Comparison of ENCODE assay signal across 27 cellular contexts in the genomic region with DNA sequence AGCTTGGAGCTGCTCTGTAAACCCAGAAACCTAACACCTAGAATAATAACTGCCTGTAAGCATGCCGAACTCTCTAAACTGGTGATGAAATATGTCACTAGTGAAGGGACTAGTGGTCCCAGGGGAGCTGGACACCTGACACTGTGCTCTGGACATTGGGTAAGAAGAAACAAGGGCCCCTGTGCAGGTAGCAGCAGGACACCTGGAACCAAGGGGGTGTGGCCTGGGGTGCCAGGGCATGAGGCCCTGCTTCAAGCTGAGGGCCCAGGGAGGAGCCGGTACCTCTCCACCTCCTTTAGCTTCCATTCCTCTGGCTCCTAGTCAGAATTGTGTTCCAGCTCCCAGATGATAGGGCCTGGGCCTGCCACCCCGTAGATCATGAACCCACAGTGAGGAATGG.
DNase-seq lines count a peak whose midpoint lies in the region; FAIRE-seq and TF ChIP-seq lines count a peak whose summit lies in the region.
"Had no signal": no experiment of that assay in that cellular context is flagged by ENCODE, and none has a peak within 500 bp of the region (broad histone marks: within the 10 kb centered on the region; RNA-seq: fewer than 3 reads in every experiment).

No MANE protein-coding gene starts in this region.

- H2BK5ac ChIP-seq in H1 (ENCODE audit: low read depth, low read length): no peak overlapping the region

- DNase-seq in chondrocyte (ENCODE audit: low spot score): peak; percentile 64
- no peak for DNase-seq in H1 (ENCODE audit: low read depth in 1 of 2, low spot score in 2 of 2)
- DNase-seq in spleen: peak; percentile 42
- DNase-seq in activated T-cell treated with anti-CD3 and anti-CD28 coated beads, Interleukin-2, amount 50 U/mL, for 1 hour: no peak
- no peak for DNase-seq in activated T-cell treated with anti-CD3 and anti-CD28 coated beads for 4 hours
- DNase-seq in small intestine: no peak
- DNase-seq: 8988T; ACHN; BE2C; C1 segment of cervical spinal cord; CD4-positive, alpha-beta memory T cell; CD4-positive, CD25-positive, alpha-beta regulatory T cell; CD8-positive, alpha-beta memory T cell; COR-L47; DMS 273 treated with DMSO at 0.1 percent for 48 hours; DMS153; DMS53; DMS79; DND-41; EL; GDM1 had no signal

- H3K4me3 ChIP-seq in H1 (ENCODE audit: extremely low read depth in 1 of 4, insufficient read depth in 2 of 4, low read depth in 3 of 4, low read length in 4 of 4) (no peak overlapping the region), spleen (no peak overlapping the region), small intestine (ENCODE audit: low read depth in 1 of 2, low read length in 2 of 2) (no peak overlapping the region)
- H3K4me3 ChIP-seq: BLaER1, GM12878 had no signal

- no peak overlapping the region for H2BK20ac ChIP-seq in H1 (ENCODE audit: low read length)

- H3K4me1 ChIP-seq in H1 (replicated peaks in 1 of 4; ENCODE audit: control insufficient read depth in 3 of 4, insufficient read depth in 4 of 4, low read length in 3 of 4) (no peaks in the 10 kb centered on the region), spleen (no peaks in the 10 kb centered on the region), small intestine (ENCODE audit: control insufficient read depth in 2 of 2, insufficient read depth in 1 of 2, low read depth in 1 of 2, low read length in 1 of 2) (no peaks in the 10 kb centered on the region)
- H3K4me1 ChIP-seq: BE2C, BLaER1 had no signal

- H3K79me2 ChIP-seq in H1 (ENCODE audit: control insufficient read depth in 1 of 2, insufficient read depth in 2 of 2, low read length in 2 of 2): no peaks in the 10 kb centered on the region

- no peak for FAIRE-seq in H1 (lab: Jason Lieb, UNC)
- FAIRE-seq in small intestine (lab: Jason Lieb, UNC): no peak
- FAIRE-seq: A204.1, GM12878, GM12892, GM18507 had no signal

- H2BK12ac ChIP-seq in H1 (ENCODE audit: low read depth, low read length): no peak overlapping the region

- H3K18ac ChIP-seq in H1 (ENCODE audit: extremely low read depth, low read length): no peak overlapping the region

- H3K9me3 Mint-ChIP-seq in chondrocyte (ENCODE audit: low read depth): peaks cover 25% of the 10 kb centered on the region

- H3K4me1 Mint-ChIP-seq in chondrocyte (ENCODE audit: low read depth): no peaks in the 10 kb centered on the region
- H3K4me1 Mint-ChIP-seq: CD14-positive monocyte; CD4-positive, alpha-beta memory T cell; CD4-positive, CD25-positive, alpha-beta regulatory T cell; CD8-positive, alpha-beta memory T cell had no signal

- TF ChIP-seq EP300 in H1 (IDR thresholded peaks at IDR 0.05; ENCODE audit: borderline replicate concordance in 1 of 2, low read depth in 2 of 2, low read length in 2 of 2): no peak

- H3K9ac ChIP-seq in H1 (replicated peaks in 1 of 4; ENCODE audit: extremely low read depth in 1 of 4, low read depth in 3 of 4, low read length in 3 of 4): no peak overlapping the region
- H3K9ac ChIP-seq: BLaER1 had no signal

- intact Hi-C loops in spleen (cut with DNase I; ENCODE audit: low total_unique reads): no loop called here

- no peaks in the 10 kb centered on the region for H3K36me3 ChIP-seq in H1 (ENCODE audit: control insufficient read depth in 2 of 4, insufficient read depth in 4 of 4, low read length in 3 of 4)
- H3K36me3 ChIP-seq in spleen: no peaks in the 10 kb centered on the region
- no peaks in the 10 kb centered on the region for H3K36me3 ChIP-seq in small intestine (ENCODE audit: control insufficient read depth in 2 of 2, insufficient read depth in 2 of 2, low read length in 2 of 2)
- H3K36me3 ChIP-seq: BE2C, BLaER1 had no signal

- no peak overlapping the region for H4K5ac ChIP-seq in H1 (ENCODE audit: insufficient read length, low read depth, low read length)

- no peak overlapping the region for H2AFZ ChIP-seq in H1 (ENCODE audit: low read length)

- no peak overlapping the region for H2BK15ac ChIP-seq in H1 (ENCODE audit: low read length)

- no peak overlapping the region for H3K27ac ChIP-seq in H1 (ENCODE audit: low read depth, low read length)
- H3K27ac ChIP-seq in spleen: no peak overlapping the region
- H3K27ac ChIP-seq in small intestine (ENCODE audit: low read depth in 1 of 2, low read length in 1 of 2): no peak overlapping the region
- H3K27ac ChIP-seq: BLaER1 had no signal

- H4K8ac ChIP-seq in H1 (ENCODE audit: extremely low read depth, insufficient read depth, low read length): peak overlapping the region; percentile 0; the same call in 1 of the 2 replicates

- CTCF ChIA-PET in H1 (lab: Charles Lee; ENCODE audit: partially characterized antibody): interaction anchor here (1.5 to 3.8 kb wide), 2 partner anchors 17 to 18 kb away, joined by 5 to 13 read pairs; no protein-coding TSS in a partner anchor

- no peaks in the 10 kb centered on the region for H4K20me1 ChIP-seq in H1 (replicated peaks in 1 of 2; ENCODE audit: control insufficient read depth in 1 of 2, insufficient read depth in 2 of 2, low read length in 2 of 2)
- H4K20me1 ChIP-seq: BLaER1 had no signal

- TF ChIP-seq RAD21 in H1 (IDR thresholded peaks at IDR 0.05 in 1 of 2, conservative IDR thresholded peaks at IDR 0.05 in 1 of 2; ENCODE audit: low read depth in 2 of 2, low read length in 2 of 2): no peak

- H3K4ac ChIP-seq in H1 (replicated peaks; ENCODE audit: insufficient read length, low read depth, low read length): no peak overlapping the region

- H3K27me3 ChIP-seq in H1 (replicated peaks in 1 of 4; ENCODE audit: control insufficient read depth in 3 of 4, extremely low read depth in 1 of 4, insufficient read depth in 3 of 4, low read length in 3 of 4): no peaks in the 10 kb centered on the region
- no peaks in the 10 kb centered on the region for H3K27me3 ChIP-seq in spleen (replicated peaks in 1 of 7)
- H3K27me3 ChIP-seq in small intestine (ENCODE audit: control insufficient read depth in 2 of 2, insufficient read depth in 2 of 2, low read length in 2 of 2): no peaks in the 10 kb centered on the region
- H3K27me3 ChIP-seq: BE2C, BLaER1 had no signal

- H3K14ac ChIP-seq in H1 (ENCODE audit: insufficient read length): no peak overlapping the region

- H3K9me3 ChIP-seq in H1 (ENCODE audit: insufficient read depth in 2 of 2, low read depth in 1 of 2, low read length in 1 of 2): peaks cover 14 to 23% of the 10 kb centered on the region in 2 experiments; a peak in 3 of 4 replicates
- peaks cover 0 to 33% (median 23%) of the 10 kb centered on the region in 8 donors for H3K9me3 ChIP-seq in spleen
- peaks cover 3% of the 10 kb centered on the region for H3K9me3 ChIP-seq in small intestine (ENCODE audit: control insufficient read depth, low read depth)

- peaks cover 2% of the 10 kb centered on the region for H3K27me3 Mint-ChIP-seq in chondrocyte (ENCODE audit: low read depth)
- H3K27me3 Mint-ChIP-seq: CD4-positive, CD25-positive, alpha-beta regulatory T cell had no signal

- no peak overlapping the region for H3K23ac ChIP-seq in H1 (ENCODE audit: insufficient read length)

- no peaks in the 10 kb centered on the region for H3K79me1 ChIP-seq in H1 (ENCODE audit: low read depth, low read length)

- TF ChIP-seq CTCF in chondrocyte (IDR thresholded peaks at IDR 0.05) (no peak), H1 (IDR thresholded peaks at IDR 0.05; ENCODE audit: control extremely low read depth in 1 of 3, insufficient read depth in 1 of 3, low read depth in 1 of 3, low read length in 3 of 3) (no peak), spleen (IDR thresholded peaks at IDR 0.05 in 8 of 11, conservative IDR thresholded peaks at IDR 0.05 in 3 of 11) (no peak)

- POLR2A ChIA-PET in H1 (lab: Charles Lee; ENCODE audit: partially characterized antibody): no interaction called here

- H3K4me3 Mint-ChIP-seq in chondrocyte (ENCODE audit: unreplicated experiment): no peak overlapping the region
- H3K4me3 Mint-ChIP-seq: CD14-positive monocyte; CD4-positive, alpha-beta memory T cell; CD4-positive, CD25-positive, alpha-beta regulatory T cell; CD8-positive, alpha-beta memory T cell had no signal

- H3K4me2 ChIP-seq in H1 (ENCODE audit: insufficient read depth in 1 of 2, low read depth in 2 of 2, low read length in 2 of 2): no peak overlapping the region
- H3K4me2 ChIP-seq: BLaER1 had no signal

- 92% methylated on average over 3 of the region's 3 CpGs; no CpG with 5 or more reads in 1 of the 2 experiments for WGBS in H1 (ENCODE audit: extremely low coverage in 1 of 2, insufficient coverage in 1 of 2, insufficient read length in 1 of 2, insufficient replicate concordance in 2 of 2, low coverage in 1 of 2, low lambda C conversion rate in 2 of 2, missing lambda C conversion rate in 1 of 2), 2 experiments
- WGBS in spleen, 5 donors: 77 to 100% (median 89%) methylated on average over 3 of the region's 3 CpGs
- WGBS in small intestine, 3 donors: 86 to 97% (median 92%) methylated on average over 3 of the region's 3 CpGs

- no peak overlapping the region for H2AK5ac ChIP-seq in H1 (ENCODE audit: low read depth, low read length)

- H3K56ac ChIP-seq in H1 (replicated peaks; ENCODE audit: insufficient read length, low read depth, low read length): no peak overlapping the region

- H3K27ac Mint-ChIP-seq in chondrocyte (ENCODE audit: unreplicated experiment): no peak overlapping the region
- H3K27ac Mint-ChIP-seq: CD14-positive monocyte; CD4-positive, alpha-beta memory T cell; CD4-positive, CD25-positive, alpha-beta regulatory T cell; CD8-positive, alpha-beta memory T cell had no signal

- peaks cover 3% of the 10 kb centered on the region for H3K36me3 Mint-ChIP-seq in chondrocyte (ENCODE audit: low read depth)
- H3K36me3 Mint-ChIP-seq: CD14-positive monocyte; CD4-positive, alpha-beta memory T cell; CD4-positive, CD25-positive, alpha-beta regulatory T cell; CD8-positive, alpha-beta memory T cell had no signal

- TF ChIP-seq POLR2A in H1 (IDR thresholded peaks at IDR 0.05; ENCODE audit: control extremely low read depth in 1 of 2, low read depth in 2 of 2, low read length in 2 of 2) (no peak), spleen (IDR thresholded peaks at IDR 0.05) (no peak)

- H2BK120ac ChIP-seq in H1 (replicated peaks; ENCODE audit: low read depth, low read length): no peak overlapping the region

- no peaks in the 10 kb centered on the region for H3K23me2 ChIP-seq in H1 (ENCODE audit: low read depth, low read length)

- H4K91ac ChIP-seq in H1 (replicated peaks; ENCODE audit: insufficient read length, low read length): no peak overlapping the region

TF ChIP-seq in H1, 55 proteins besides CTCF, POLR2A, EP300 and RAD21:
- no peak for TF ChIP-seq JUND (IDR thresholded peaks at IDR 0.05; ENCODE audit: low read length)
- no peak for TF ChIP-seq POU5F1 (IDR thresholded peaks at IDR 0.05; ENCODE audit: low read depth, low read length)
- TF ChIP-seq CBX8 (IDR thresholded peaks at IDR 0.05; ENCODE audit: borderline replicate concordance, low read depth, low read length): no peak
- no peak for TF ChIP-seq RNF2 (IDR thresholded peaks at IDR 0.05; ENCODE audit: borderline replicate concordance, low read depth, low read length, missing control alignments, poor library complexity, severe bottlenecking)
- no peak for TF ChIP-seq KDM1A (IDR thresholded peaks at IDR 0.05; ENCODE audit: borderline replicate concordance, low read length)
- TF ChIP-seq YY1 (IDR thresholded peaks at IDR 0.05; ENCODE audit: low read depth, low read length): no peak
- TF ChIP-seq CEBPB (IDR thresholded peaks at IDR 0.05; ENCODE audit: low read depth, low read length): no peak
- TF ChIP-seq RFX5 (IDR thresholded peaks at IDR 0.05; ENCODE audit: borderline replicate concordance, low read depth, low read length): no peak

Comparison
In these comparisons a context has a peak if more than half of its experiments do, and no peak if none do; other contexts are left out.
1. DNase-seq: peak in chondrocyte (single experiment) and spleen (single experiment); none in H1 (0 of 2), activated T-cell treated with anti-CD3 and anti-CD28 coated beads, Interleukin-2, amount 50 U/mL, for 1 hour (single experiment), activated T-cell treated with anti-CD3 and anti-CD28 coated beads for 4 hours (single experiment) and small intestine (single experiment).